Comparison of ENCODE assay signal across 18 cellular contexts in genomic region chr11:126833020-126833419, GRCh38.
DNase-seq lines count a peak whose midpoint lies in the region; ATAC-seq and FAIRE-seq lines count a peak whose summit lies in the region.
"Had no signal": no experiment of that assay in that cellular context is flagged by ENCODE, and none has a peak within 500 bp of the region (broad histone marks: within the 10 kb centered on the region; RNA-seq: fewer than 3 reads in every experiment).

No MANE protein-coding gene starts in this region.

- in situ Hi-C loops in Caki2 (cut with HindIII; ENCODE audit: low pct_unique_long_range_greater_than_20kb, low sequenced_read_pairs) = no loop called here

- DNase-seq in Caki2 (ENCODE audit: low read depth) (peak; percentile 47), HT-29 (ENCODE audit: low spot score) (peak; percentile 53), NCI-H69 (lab: John Stamatoyannopoulos, UW) (peak; percentile 87), retina (no peak)
- DNase-seq in activated CD8-positive, alpha-beta memory T cell treated with anti-CD3 and anti-CD28 coated beads, Interleukin-2, amount 50 U/mL, for 48 hours = no peak
- DNase-seq: ACHN; CD4-positive, CD25-positive, alpha-beta regulatory T cell; DND-41; GDM1; NCI-H2081 treated with DMSO at 0.1 percent for 48 hours had no signal

- ATAC-seq in GM18868 (IDR thresholded peaks at IDR 0.05; ENCODE audit: unreplicated experiment) = no peak
- ATAC-seq: HCT116, Panc1, Right ventricle myocardium inferior had no signal

- peak; percentile 88 for FAIRE-seq in islet of Langerhans (lab: Jason Lieb, UNC)
- FAIRE-seq: GM12892, GM19239, HTR-8/SVneo had no signal

Comparison
In these comparisons a context has a peak if more than half of its experiments do, and no peak if none do; other contexts are left out.
1. DNase-seq: peak in Caki2 (single experiment), HT-29 (single experiment) and NCI-H69 (single experiment); none in retina (single experiment) and activated CD8-positive, alpha-beta memory T cell treated with anti-CD3 and anti-CD28 coated beads, Interleukin-2, amount 50 U/mL, for 48 hours (single experiment).